9 cellular contexts compared by ENCODE assay signal in the genomic region with DNA sequence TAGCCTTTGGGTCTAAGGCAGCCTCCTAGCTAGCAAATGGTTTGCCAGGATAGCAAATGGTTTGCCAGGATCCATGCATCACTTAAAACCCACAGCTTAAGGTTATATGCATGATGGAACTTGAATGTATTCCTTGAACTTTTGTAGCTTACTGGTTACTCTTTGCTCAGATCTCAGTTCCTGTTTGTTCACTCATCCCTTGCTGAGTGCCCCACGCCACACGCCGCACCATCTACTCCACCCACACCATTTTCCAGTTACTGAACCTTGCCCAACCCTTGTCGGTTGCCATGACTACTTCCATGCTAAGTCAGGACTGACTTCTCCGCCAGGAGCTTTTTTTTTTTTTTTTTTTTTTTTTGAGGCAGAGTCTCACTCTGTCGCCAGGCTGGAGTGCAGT. TPM values are rescaled to one million over a fixed set of nuclear protein-coding genes. Genes with fewer than 3 reads are reported as not detected.
DNase-seq lines count a peak whose midpoint lies in the region; ATAC-seq and TF ChIP-seq lines count a peak whose summit lies in the region.
"Had no signal": no experiment of that assay in that cellular context is flagged by ENCODE, and none has a peak within 500 bp of the region (broad histone marks: within the 10 kb centered on the region; RNA-seq: fewer than 3 reads in every experiment).

No MANE protein-coding gene starts in this region.

- DNase-seq in DMS53 (lab: John Stamatoyannopoulos, UW) (peak; percentile 97), glutamatergic neuron (no peak), WERI-Rb-1 (no peak), SJCRH30 (no peak)

- H3K4me1 ChIP-seq in OCI-LY3 (ENCODE audit: low read length) (peaks cover 7% of the 10 kb centered on the region), liver (ENCODE audit: control insufficient read depth in 4 of 4, insufficient read depth in 4 of 4, low read length in 3 of 4) (peaks cover 0 to 5% (median 1%) of the 10 kb centered on the region in 4 donors), SJCRH30 (peaks cover 11% of the 10 kb centered on the region)

- H3K4me3 ChIP-seq in OCI-LY3 (ENCODE audit: low read length) (peak overlapping the region; percentile 48), liver (ENCODE audit: low read depth in 1 of 3, low read length in 3 of 3) (no peak overlapping the region), WERI-Rb-1 (ENCODE audit: low read depth, low read length) (no peak overlapping the region), SJCRH30 (no peak overlapping the region)
- H3K4me3 ChIP-seq: cardiac muscle cell had no signal

- H3K9ac ChIP-seq in OCI-LY3 (ENCODE audit: low read length) (no peak overlapping the region), liver (ENCODE audit: low read depth in 1 of 2, low read length in 2 of 2) (no peak overlapping the region)

- peak overlapping the region; percentile 80 for H3K4me2 ChIP-seq in OCI-LY3 (ENCODE audit: low read length)

- H3K4me3 Mint-ChIP-seq in glutamatergic neuron (ENCODE audit: unreplicated experiment) = no peak overlapping the region

- no peaks in the 10 kb centered on the region for H3K4me1 Mint-ChIP-seq in glutamatergic neuron (ENCODE audit: low read depth, unreplicated experiment)

- H3K27ac ChIP-seq in OCI-LY3 (ENCODE audit: low read length) (no peak overlapping the region), liver (ENCODE audit: low read depth in 1 of 2, low read length in 2 of 2) (no peak overlapping the region), WERI-Rb-1 (no peak overlapping the region), SJCRH30 (no peak overlapping the region)
- H3K27ac ChIP-seq: cardiac muscle cell had no signal

- no peaks in the 10 kb centered on the region for H3K79me2 ChIP-seq in OCI-LY3 (ENCODE audit: low read length)

- TF ChIP-seq RAD21 in liver (IDR thresholded peaks at IDR 0.05) = no peak

- 27% methylated on average over 5 of the region's 6 CpGs for WGBS in liver

- TF ChIP-seq CTCF in OCI-LY3 (IDR thresholded peaks at IDR 0.05; ENCODE audit: low read depth, low read length) (no peak), liver (IDR thresholded peaks at IDR 0.05; ENCODE audit: low read depth, low read length, missing input control) (no peak), glutamatergic neuron (IDR thresholded peaks at IDR 0.05; ENCODE audit: partially characterized antibody, unreplicated experiment) (no peak), WERI-Rb-1 (IDR thresholded peaks at IDR 0.05; ENCODE audit: low read depth, low read length) (no peak)

- ATAC-seq in GM19025 (IDR thresholded peaks at IDR 0.05; ENCODE audit: low read depth, unreplicated experiment) (peak; percentile 65), HG03066 (IDR thresholded peaks at IDR 0.05; ENCODE audit: low read depth, unreplicated experiment) (peak; percentile 79)

- H2AFZ ChIP-seq in OCI-LY3 (ENCODE audit: low read depth, low read length) = no peak overlapping the region

- no peaks in the 10 kb centered on the region for H3K27me3 Mint-ChIP-seq in glutamatergic neuron (ENCODE audit: unreplicated experiment)

- H3K27ac Mint-ChIP-seq in glutamatergic neuron (ENCODE audit: unreplicated experiment) = no peak overlapping the region

- H3K27me3 ChIP-seq in OCI-LY3 (ENCODE audit: low read depth, low read length) (peaks cover 16% of the 10 kb centered on the region), liver (ENCODE audit: control insufficient read depth in 4 of 4, insufficient read depth in 4 of 4, low read length in 3 of 4) (no peaks in the 10 kb centered on the region), WERI-Rb-1 (ENCODE audit: insufficient read depth, low read depth, severe bottlenecking) (peaks cover 3% of the 10 kb centered on the region), SJCRH30 (no peaks in the 10 kb centered on the region; the same call in 1 of the 2 replicates)
- H3K27me3 ChIP-seq: cardiac muscle cell had no signal

- H3K9me3 Mint-ChIP-seq in glutamatergic neuron (ENCODE audit: unreplicated experiment) = no peaks in the 10 kb centered on the region

- H3K36me3 Mint-ChIP-seq in glutamatergic neuron (ENCODE audit: unreplicated experiment) = no peaks in the 10 kb centered on the region

- H3K9me3 ChIP-seq in OCI-LY3 (ENCODE audit: insufficient read depth, low read length) = no peaks in the 10 kb centered on the region
- H3K9me3 ChIP-seq in liver (ENCODE audit: control insufficient read depth in 4 of 4, low read length in 3 of 4) = no peaks in the 10 kb centered on the region
- H3K9me3 ChIP-seq in WERI-Rb-1 (ENCODE audit: severe bottlenecking) = no peaks in the 10 kb centered on the region
- H3K9me3 ChIP-seq in SJCRH30 (replicated peaks) = no peaks in the 10 kb centered on the region

- no peaks in the 10 kb centered on the region for H3K36me3 ChIP-seq in OCI-LY3 (replicated peaks; ENCODE audit: low read depth, low read length)
- H3K36me3 ChIP-seq in liver (ENCODE audit: control insufficient read depth in 4 of 4, insufficient read depth in 3 of 4, low read depth in 1 of 4, low read length in 3 of 4) = no peaks in the 10 kb centered on the region
- H3K36me3 ChIP-seq in WERI-Rb-1 = no peaks in the 10 kb centered on the region
- H3K36me3 ChIP-seq in SJCRH30 = no peaks in the 10 kb centered on the region
- H3K36me3 ChIP-seq: cardiac muscle cell had no signal

- H4K20me1 ChIP-seq in OCI-LY3 (ENCODE audit: insufficient read depth, low read length) = no peaks in the 10 kb centered on the region

TF ChIP-seq in liver, 16 proteins besides CTCF, POLR2A, EP300 and RAD21:
- TF ChIP-seq MAX (IDR thresholded peaks at IDR 0.05) = no peak
- peak in 1 of 2 donors; percentile 49 for TF ChIP-seq HNF4A (conservative IDR thresholded peaks at IDR 0.05)
- no peak for TF ChIP-seq NR2F2 (IDR thresholded peaks at IDR 0.05)
- TF ChIP-seq, protein P1, sequence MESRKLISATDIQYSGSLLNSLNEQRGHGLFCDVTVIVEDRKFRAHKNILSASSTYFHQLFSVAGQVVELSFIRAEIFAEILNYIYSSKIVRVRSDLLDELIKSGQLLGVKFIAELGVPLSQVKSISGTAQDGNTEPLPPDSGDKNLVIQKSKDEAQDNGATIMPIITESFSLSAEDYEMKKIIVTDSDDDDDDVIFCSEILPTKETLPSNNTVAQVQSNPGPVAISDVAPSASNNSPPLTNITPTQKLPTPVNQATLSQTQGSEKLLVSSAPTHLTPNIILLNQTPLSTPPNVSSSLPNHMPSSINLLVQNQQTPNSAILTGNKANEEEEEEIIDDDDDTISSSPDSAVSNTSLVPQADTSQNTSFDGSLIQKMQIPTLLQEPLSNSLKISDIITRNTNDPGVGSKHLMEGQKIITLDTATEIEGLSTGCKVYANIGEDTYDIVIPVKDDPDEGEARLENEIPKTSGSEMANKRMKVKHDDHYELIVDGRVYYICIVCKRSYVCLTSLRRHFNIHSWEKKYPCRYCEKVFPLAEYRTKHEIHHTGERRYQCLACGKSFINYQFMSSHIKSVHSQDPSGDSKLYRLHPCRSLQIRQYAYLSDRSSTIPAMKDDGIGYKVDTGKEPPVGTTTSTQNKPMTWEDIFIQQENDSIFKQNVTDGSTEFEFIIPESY (IDR thresholded peaks at IDR 0.05) = no peak
- no peak for TF ChIP-seq FOXA2 (IDR thresholded peaks at IDR 0.05)
- TF ChIP-seq JUND (IDR thresholded peaks at IDR 0.05) = no peak
- TF ChIP-seq FOXA1 (IDR thresholded peaks at IDR 0.05) = no peak
- TF ChIP-seq HNF4G (IDR thresholded peaks at IDR 0.05) = no peak
- TF ChIP-seq REST (IDR thresholded peaks at IDR 0.05) = no peak
- TF ChIP-seq GABPA (IDR thresholded peaks at IDR 0.05 in 1 of 2, conservative IDR thresholded peaks at IDR 0.05 in 1 of 2) = no peak
- TF ChIP-seq EGR1 (IDR thresholded peaks at IDR 0.05; ENCODE audit: low read depth in 2 of 2) = peak; percentile 18 to 58
- peak; percentile 40 for TF ChIP-seq SP1 (IDR thresholded peaks at IDR 0.05)
- TF ChIP-seq TAF1 (conservative IDR thresholded peaks at IDR 0.05) = no peak
- no peak for TF ChIP-seq ATF3 (IDR thresholded peaks at IDR 0.05)
- TF ChIP-seq RXRA (IDR thresholded peaks at IDR 0.05) = peak in 1 of 2 donors; percentile 36
- peak; percentile 43 for TF ChIP-seq YY1 (IDR thresholded peaks at IDR 0.05)

RNA-seq across cellular contexts. Expression of gene XIAP, which starts 29.5 kb away (rescaled TPM):
- 10 to 100 TPM; 22.0 to 22.8 TPM for total RNA-seq in liver
- 1 to 10 TPM; 7.8 to 9.1 TPM for polyA plus RNA-seq in liver
- 37.1 TPM for total RNA-seq in glutamatergic neuron (ENCODE audit: unreplicated experiment)
- 56.0 and 60.1 TPM in 2 replicates for total RNA-seq in SJCRH30 (2014; rRNA removed; shearing (Covaris generic))
